Comparison of ENCODE assay signal across 9 cellular contexts in genomic region chr2:102143450-102143985, GRCh38. TPM values are rescaled to one million over a fixed set of nuclear protein-coding genes. Genes with fewer than 3 reads are reported as not detected.
DNase-seq lines count a peak whose midpoint lies in the region; ATAC-seq and TF ChIP-seq lines count a peak whose summit lies in the region.
"Had no signal": no experiment of that assay in that cellular context is flagged by ENCODE, and none has a peak within 500 bp of the region (broad histone marks: within the 10 kb centered on the region; RNA-seq: fewer than 3 reads in every experiment).

No MANE protein-coding gene starts in this region.

- H3K27ac Mint-ChIP-seq in natural killer cell treated with Interleukin-12 subunit alpha and Interleukin-12 subunit beta and Interleukin-15 and Interleukin-18, amount 100 ng/mL, for 72 hours = no peak overlapping the region
- H3K27ac Mint-ChIP-seq in natural killer cell = no peak overlapping the region

- H3K4me3 Mint-ChIP-seq in natural killer cell treated with Interleukin-12 subunit alpha and Interleukin-12 subunit beta and Interleukin-15 and Interleukin-18, amount 100 ng/mL, for 72 hours = peak overlapping the region; percentile 57
- H3K4me3 Mint-ChIP-seq in natural killer cell = no peak overlapping the region

- no peak for TF ChIP-seq CTCF in natural killer cell (IDR thresholded peaks at IDR 0.05)
- no peak for TF ChIP-seq CTCF in epithelial cell of proximal tubule (conservative IDR thresholded peaks at IDR 0.05; ENCODE audit: low read depth, low read length)

- peaks cover 0 to 24% of the 10 kb centered on the region in 2 donors for H3K36me3 ChIP-seq in muscle layer of duodenum (ENCODE audit: control insufficient read depth in 1 of 2, insufficient read depth in 2 of 2, low read length in 2 of 2)

- DNase-seq in natural killer cell treated with Interleukin-12 subunit alpha and Interleukin-12 subunit beta and Interleukin-15 and Interleukin-18, amount 100 ng/mL, for 72 hours (ENCODE audit: low spot score) = no peak
- DNase-seq in natural killer cell = no peak
- DNase-seq in epithelial cell of proximal tubule (ENCODE audit: low read depth) = no peak
- DNase-seq in 8988T = no peak
- DNase-seq in SW480 (ENCODE audit: low spot score) = no peak
- DNase-seq: Kasumi-1 had no signal

- no peak for ATAC-seq in natural killer cell treated with Interleukin-12 subunit alpha and Interleukin-12 subunit beta and Interleukin-15 and Interleukin-18, amount 100 ng/mL, for 72 hours
- ATAC-seq in natural killer cell (no peak), GM21381 (IDR thresholded peaks at IDR 0.05; ENCODE audit: unreplicated experiment) (no peak), HG02610 (IDR thresholded peaks at IDR 0.05; ENCODE audit: unreplicated experiment) (no peak)

- peaks cover 45 to 69% of the 10 kb centered on the region in 2 donors for H3K27me3 Mint-ChIP-seq in natural killer cell treated with Interleukin-12 subunit alpha and Interleukin-12 subunit beta and Interleukin-15 and Interleukin-18, amount 100 ng/mL, for 72 hours
- peaks cover 44 to 60% of the 10 kb centered on the region in 2 donors for H3K27me3 Mint-ChIP-seq in natural killer cell (ENCODE audit: low read depth in 2 of 2)

- H3K27ac ChIP-seq in muscle layer of duodenum (ENCODE audit: low read length) = peak overlapping the region; percentile 93

- H3K27me3 ChIP-seq in muscle layer of duodenum (ENCODE audit: low read depth, low read length) = no peaks in the 10 kb centered on the region

- peaks cover 32% of the 10 kb centered on the region for H3K36me3 Mint-ChIP-seq in natural killer cell treated with Interleukin-12 subunit alpha and Interleukin-12 subunit beta and Interleukin-15 and Interleukin-18, amount 100 ng/mL, for 72 hours
- peaks cover 9% of the 10 kb centered on the region for H3K36me3 Mint-ChIP-seq in natural killer cell

- intact Hi-C loops in natural killer cell (cut with micrococcal nuclease) = no loop called here

- H3K9me3 Mint-ChIP-seq in natural killer cell treated with Interleukin-12 subunit alpha and Interleukin-12 subunit beta and Interleukin-15 and Interleukin-18, amount 100 ng/mL, for 72 hours = peaks cover 24% of the 10 kb centered on the region
- peaks cover 3 to 8% of the 10 kb centered on the region in 2 donors for H3K9me3 Mint-ChIP-seq in natural killer cell

- H3K9me3 ChIP-seq in muscle layer of duodenum (ENCODE audit: control insufficient read depth in 1 of 2, low read length in 2 of 2) = peaks cover 10 to 31% of the 10 kb centered on the region in 2 donors

- H3K4me3 ChIP-seq in epithelial cell of proximal tubule (ENCODE audit: low read depth, low read length) (peak overlapping the region; percentile 58), muscle layer of duodenum (ENCODE audit: low read depth in 1 of 2, low read length in 2 of 2) (peak overlapping the region; percentile 65 to 86)

- peaks cover 18 to 30% of the 10 kb centered on the region in 2 donors for H3K4me1 Mint-ChIP-seq in natural killer cell treated with Interleukin-12 subunit alpha and Interleukin-12 subunit beta and Interleukin-15 and Interleukin-18, amount 100 ng/mL, for 72 hours (ENCODE audit: low read depth in 2 of 2)
- H3K4me1 Mint-ChIP-seq in natural killer cell = peaks cover 23 to 27% of the 10 kb centered on the region in 2 donors

- no peaks in the 10 kb centered on the region for H3K4me1 ChIP-seq in muscle layer of duodenum (ENCODE audit: control insufficient read depth in 1 of 2, insufficient read depth in 2 of 2, low read length in 2 of 2)

RNA-seq across cellular contexts. Expression of gene IL1R1, which starts 1.0 kb away (rescaled TPM):
- under 1 TPM; 0.19 to 0.86 TPM for total RNA-seq in natural killer cell treated with Interleukin-12 subunit alpha and Interleukin-12 subunit beta and Interleukin-15 and Interleukin-18, amount 100 ng/mL, for 72 hours
- total RNA-seq in natural killer cell = 1 to 10 TPM in 1 of 3 donors, under 1 TPM in 2; 0.45 to 3.1 (median 0.68) TPM
- total RNA-seq in epithelial cell of proximal tubule = 5.7 and 10.7 TPM in 2 replicates

RNA-seq across cellular contexts. Expression of gene IL1RL2, which starts 43.3 kb away (rescaled TPM):
- total RNA-seq in natural killer cell treated with Interleukin-12 subunit alpha and Interleukin-12 subunit beta and Interleukin-15 and Interleukin-18, amount 100 ng/mL, for 72 hours = under 1 TPM in 1 of 2 donors, not detected in 1; 0.19 TPM
- total RNA-seq in natural killer cell (not detected), epithelial cell of proximal tubule (1.0 and 2.6 TPM in 2 replicates)
